1 cellular context compared by ENCODE assay signal in the genomic region with DNA sequence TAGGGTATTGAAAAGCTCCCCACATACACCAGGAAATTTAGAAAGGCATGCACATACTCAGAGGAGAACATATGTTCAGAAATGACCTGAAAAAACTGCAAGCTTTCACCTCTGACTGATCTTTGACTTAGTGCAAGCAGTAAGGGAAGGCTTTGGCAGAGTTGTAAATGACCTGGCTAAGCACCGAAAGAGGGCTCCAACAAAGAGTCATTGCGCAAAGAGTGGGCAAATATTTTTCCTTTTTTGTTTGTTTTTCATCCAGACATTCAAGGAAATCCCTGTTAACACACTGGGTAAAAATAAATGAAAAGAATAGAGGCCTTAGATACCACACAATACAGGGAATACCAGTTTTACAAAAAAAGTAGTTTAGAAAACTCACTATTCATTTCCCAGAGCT.
TF ChIP-seq lines count a peak whose summit lies in the region.

No MANE protein-coding gene starts in this region.

TF ChIP-seq in HepG2, 621 proteins besides CTCF, POLR2A, EP300 and RAD21 (continued from another document and continues in another):
- TF ChIP-seq NKX3-1 (CRISPR knock-in tag; IDR thresholded peaks at IDR 0.05) (no peak), ZSCAN9 (CRISPR knock-in tag; IDR thresholded peaks at IDR 0.05; ENCODE audit: borderline replicate concordance) (peak; percentile 77), RNF2 (conservative IDR thresholded peaks at IDR 0.05; ENCODE audit: low read depth) (no peak), KDM3A (CRISPR knock-in tag; IDR thresholded peaks at IDR 0.05; ENCODE audit: low read depth) (no peak), ELF3 (CRISPR knock-in tag; IDR thresholded peaks at IDR 0.05) (peak; percentile 63), HMGA1 (CRISPR knock-in tag; conservative IDR thresholded peaks at IDR 0.05) (no peak), MBNL3 (CRISPR knock-in tag; conservative IDR thresholded peaks at IDR 0.05) (no peak), ZNF615 (CRISPR knock-in tag; IDR thresholded peaks at IDR 0.05; ENCODE audit: borderline replicate concordance) (no peak), JUND (CRISPR knock-in tag; IDR thresholded peaks at IDR 0.05) (no peak), HNRNPK (IDR thresholded peaks at IDR 0.05; ENCODE audit: low read depth, low read length, poor library complexity, severe bottlenecking) (no peak), ZBTB20 (CRISPR knock-in tag; IDR thresholded peaks at IDR 0.05; ENCODE audit: borderline replicate concordance, low read depth) (no peak), ZNF788 (CRISPR knock-in tag; IDR thresholded peaks at IDR 0.05; ENCODE audit: borderline replicate concordance) (no peak), ZNF709 (CRISPR knock-in tag; IDR thresholded peaks at IDR 0.05) (no peak), ZKSCAN1 (IDR thresholded peaks at IDR 0.05; ENCODE audit: low read length) (no peak), TCF7L2 (IDR thresholded peaks at IDR 0.05; ENCODE audit: low read depth, low read length) (no peak), ZNF749 (CRISPR knock-in tag; IDR thresholded peaks at IDR 0.05; ENCODE audit: borderline replicate concordance) (no peak), ZNF652 (CRISPR knock-in tag; IDR thresholded peaks at IDR 0.05; ENCODE audit: borderline replicate concordance, low read depth) (no peak), ZNF878 (CRISPR knock-in tag; IDR thresholded peaks at IDR 0.05) (no peak), SP1 (IDR thresholded peaks at IDR 0.05) (no peak), SP1 (CRISPR knock-in tag; IDR thresholded peaks at IDR 0.05) (no peak), RARA (CRISPR knock-in tag; IDR thresholded peaks at IDR 0.05) (peak; percentile 88), AGO1 (IDR thresholded peaks at IDR 0.05; ENCODE audit: low read depth, low read length, poor library complexity, severe bottlenecking) (no peak), SSRP1 (CRISPR knock-in tag; IDR thresholded peaks at IDR 0.05) (no peak), PLRG1 (conservative IDR thresholded peaks at IDR 0.05) (no peak), ZNF883 (CRISPR knock-in tag; IDR thresholded peaks at IDR 0.05; ENCODE audit: not compliant biosample characterization) (no peak), TRIM24 (CRISPR knock-in tag; IDR thresholded peaks at IDR 0.05) (no peak), SAFB2 (CRISPR knock-in tag; IDR thresholded peaks at IDR 0.05; ENCODE audit: borderline replicate concordance, low read depth) (no peak), ZNF331 (CRISPR knock-in tag; IDR thresholded peaks at IDR 0.05) (peak; percentile 68; the same call in 1 of the 2 replicates), IRX3 (CRISPR knock-in tag; IDR thresholded peaks at IDR 0.05; ENCODE audit: borderline replicate concordance, low read depth) (no peak), KDM4B (CRISPR knock-in tag; IDR thresholded peaks at IDR 0.05) (no peak), ZNF549 (CRISPR knock-in tag; IDR thresholded peaks at IDR 0.05) (no peak), FOXJ3 (CRISPR knock-in tag; IDR thresholded peaks at IDR 0.05; ENCODE audit: borderline replicate concordance) (peak; percentile 66; the same call in 1 of the 2 replicates), PITX1 (CRISPR knock-in tag; IDR thresholded peaks at IDR 0.05) (peak; percentile 58; the same call in 1 of the 2 replicates), ZNF792 (CRISPR knock-in tag; IDR thresholded peaks at IDR 0.05) (no peak)
- TF ChIP-seq, protein P1, sequence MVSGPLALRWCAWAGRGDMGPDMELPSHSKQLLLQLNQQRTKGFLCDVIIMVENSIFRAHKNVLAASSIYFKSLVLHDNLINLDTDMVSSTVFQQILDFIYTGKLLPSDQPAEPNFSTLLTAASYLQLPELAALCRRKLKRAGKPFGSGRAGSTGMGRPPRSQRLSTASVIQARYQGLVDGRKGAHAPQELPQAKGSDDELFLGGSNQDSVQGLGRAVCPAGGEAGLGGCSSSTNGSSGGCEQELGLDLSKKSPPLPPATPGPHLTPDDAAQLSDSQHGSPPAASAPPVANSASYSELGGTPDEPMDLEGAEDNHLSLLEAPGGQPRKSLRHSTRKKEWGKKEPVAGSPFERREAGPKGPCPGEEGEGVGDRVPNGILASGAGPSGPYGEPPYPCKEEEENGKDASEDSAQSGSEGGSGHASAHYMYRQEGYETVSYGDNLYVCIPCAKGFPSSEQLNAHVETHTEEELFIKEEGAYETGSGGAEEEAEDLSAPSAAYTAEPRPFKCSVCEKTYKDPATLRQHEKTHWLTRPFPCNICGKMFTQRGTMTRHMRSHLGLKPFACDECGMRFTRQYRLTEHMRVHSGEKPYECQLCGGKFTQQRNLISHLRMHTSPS (CRISPR knock-in tag; IDR thresholded peaks at IDR 0.05; ENCODE audit: low read depth) = no peak
- TF ChIP-seq, protein P2, sequence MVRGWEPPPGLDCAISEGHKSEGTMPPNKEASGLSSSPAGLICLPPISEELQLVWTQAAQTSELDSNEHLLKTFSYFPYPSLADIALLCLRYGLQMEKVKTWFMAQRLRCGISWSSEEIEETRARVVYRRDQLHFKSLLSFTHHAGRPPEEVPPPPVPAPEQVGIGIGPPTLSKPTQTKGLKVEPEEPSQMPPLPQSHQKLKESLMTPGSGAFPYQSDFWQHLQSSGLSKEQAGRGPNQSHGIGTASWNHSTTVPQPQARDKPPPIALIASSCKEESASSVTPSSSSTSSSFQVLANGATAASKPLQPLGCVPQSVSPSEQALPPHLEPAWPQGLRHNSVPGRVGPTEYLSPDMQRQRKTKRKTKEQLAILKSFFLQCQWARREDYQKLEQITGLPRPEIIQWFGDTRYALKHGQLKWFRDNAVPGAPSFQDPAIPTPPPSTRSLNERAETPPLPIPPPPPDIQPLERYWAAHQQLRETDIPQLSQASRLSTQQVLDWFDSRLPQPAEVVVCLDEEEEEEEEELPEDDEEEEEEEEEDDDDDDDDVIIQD (CRISPR knock-in tag; IDR thresholded peaks at IDR 0.05; ENCODE audit: low read depth) = 0 out of 2 replicates have a peak, but pooled peaks have one; percentile 29
- TF ChIP-seq, protein P3, sequence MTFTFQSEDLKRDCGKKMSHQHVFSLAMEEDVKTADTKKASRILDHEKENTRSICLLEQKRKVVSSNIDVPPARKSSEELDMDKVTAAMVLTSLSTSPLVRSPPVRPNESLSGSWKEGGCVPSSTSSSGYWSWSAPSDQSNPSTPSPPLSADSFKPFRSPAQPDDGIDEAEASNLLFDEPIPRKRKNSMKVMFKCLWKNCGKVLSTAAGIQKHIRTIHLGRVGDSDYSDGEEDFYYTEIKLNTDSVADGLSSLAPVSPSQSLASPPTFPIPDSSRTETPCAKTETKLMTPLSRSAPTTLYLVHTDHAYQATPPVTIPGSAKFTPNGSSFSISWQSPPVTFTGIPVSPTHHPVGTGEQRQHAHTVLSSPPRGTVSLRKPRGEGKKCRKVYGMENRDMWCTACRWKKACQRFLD (CRISPR knock-in tag; IDR thresholded peaks at IDR 0.05; ENCODE audit: borderline replicate concordance) = no peak
- TF ChIP-seq, protein P4, sequence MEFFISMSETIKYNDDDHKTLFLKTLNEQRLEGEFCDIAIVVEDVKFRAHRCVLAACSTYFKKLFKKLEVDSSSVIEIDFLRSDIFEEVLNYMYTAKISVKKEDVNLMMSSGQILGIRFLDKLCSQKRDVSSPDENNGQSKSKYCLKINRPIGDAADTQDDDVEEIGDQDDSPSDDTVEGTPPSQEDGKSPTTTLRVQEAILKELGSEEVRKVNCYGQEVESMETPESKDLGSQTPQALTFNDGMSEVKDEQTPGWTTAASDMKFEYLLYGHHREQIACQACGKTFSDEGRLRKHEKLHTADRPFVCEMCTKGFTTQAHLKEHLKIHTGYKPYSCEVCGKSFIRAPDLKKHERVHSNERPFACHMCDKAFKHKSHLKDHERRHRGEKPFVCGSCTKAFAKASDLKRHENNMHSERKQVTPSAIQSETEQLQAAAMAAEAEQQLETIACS (CRISPR knock-in tag; IDR thresholded peaks at IDR 0.05) = no peak
- TF ChIP-seq, protein P5, sequence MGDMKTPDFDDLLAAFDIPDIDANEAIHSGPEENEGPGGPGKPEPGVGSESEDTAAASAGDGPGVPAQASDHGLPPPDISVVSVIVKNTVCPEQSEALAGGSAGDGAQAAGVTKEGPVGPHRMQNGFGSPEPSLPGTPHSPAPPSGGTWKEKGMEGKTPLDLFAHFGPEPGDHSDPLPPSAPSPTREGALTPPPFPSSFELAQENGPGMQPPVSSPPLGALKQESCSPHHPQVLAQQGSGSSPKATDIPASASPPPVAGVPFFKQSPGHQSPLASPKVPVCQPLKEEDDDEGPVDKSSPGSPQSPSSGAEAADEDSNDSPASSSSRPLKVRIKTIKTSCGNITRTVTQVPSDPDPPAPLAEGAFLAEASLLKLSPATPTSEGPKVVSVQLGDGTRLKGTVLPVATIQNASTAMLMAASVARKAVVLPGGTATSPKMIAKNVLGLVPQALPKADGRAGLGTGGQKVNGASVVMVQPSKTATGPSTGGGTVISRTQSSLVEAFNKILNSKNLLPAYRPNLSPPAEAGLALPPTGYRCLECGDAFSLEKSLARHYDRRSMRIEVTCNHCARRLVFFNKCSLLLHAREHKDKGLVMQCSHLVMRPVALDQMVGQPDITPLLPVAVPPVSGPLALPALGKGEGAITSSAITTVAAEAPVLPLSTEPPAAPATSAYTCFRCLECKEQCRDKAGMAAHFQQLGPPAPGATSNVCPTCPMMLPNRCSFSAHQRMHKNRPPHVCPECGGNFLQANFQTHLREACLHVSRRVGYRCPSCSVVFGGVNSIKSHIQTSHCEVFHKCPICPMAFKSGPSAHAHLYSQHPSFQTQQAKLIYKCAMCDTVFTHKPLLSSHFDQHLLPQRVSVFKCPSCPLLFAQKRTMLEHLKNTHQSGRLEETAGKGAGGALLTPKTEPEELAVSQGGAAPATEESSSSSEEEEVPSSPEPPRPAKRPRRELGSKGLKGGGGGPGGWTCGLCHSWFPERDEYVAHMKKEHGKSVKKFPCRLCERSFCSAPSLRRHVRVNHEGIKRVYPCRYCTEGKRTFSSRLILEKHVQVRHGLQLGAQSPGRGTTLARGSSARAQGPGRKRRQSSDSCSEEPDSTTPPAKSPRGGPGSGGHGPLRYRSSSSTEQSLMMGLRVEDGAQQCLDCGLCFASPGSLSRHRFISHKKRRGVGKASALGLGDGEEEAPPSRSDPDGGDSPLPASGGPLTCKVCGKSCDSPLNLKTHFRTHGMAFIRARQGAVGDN (CRISPR knock-in tag; IDR thresholded peaks at IDR 0.05) = no peak
- TF ChIP-seq, protein P6, sequence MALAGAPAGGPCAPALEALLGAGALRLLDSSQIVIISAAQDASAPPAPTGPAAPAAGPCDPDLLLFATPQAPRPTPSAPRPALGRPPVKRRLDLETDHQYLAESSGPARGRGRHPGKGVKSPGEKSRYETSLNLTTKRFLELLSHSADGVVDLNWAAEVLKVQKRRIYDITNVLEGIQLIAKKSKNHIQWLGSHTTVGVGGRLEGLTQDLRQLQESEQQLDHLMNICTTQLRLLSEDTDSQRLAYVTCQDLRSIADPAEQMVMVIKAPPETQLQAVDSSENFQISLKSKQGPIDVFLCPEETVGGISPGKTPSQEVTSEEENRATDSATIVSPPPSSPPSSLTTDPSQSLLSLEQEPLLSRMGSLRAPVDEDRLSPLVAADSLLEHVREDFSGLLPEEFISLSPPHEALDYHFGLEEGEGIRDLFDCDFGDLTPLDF (CRISPR knock-in tag; IDR thresholded peaks at IDR 0.05) = no peak
- TF ChIP-seq, protein P7, sequence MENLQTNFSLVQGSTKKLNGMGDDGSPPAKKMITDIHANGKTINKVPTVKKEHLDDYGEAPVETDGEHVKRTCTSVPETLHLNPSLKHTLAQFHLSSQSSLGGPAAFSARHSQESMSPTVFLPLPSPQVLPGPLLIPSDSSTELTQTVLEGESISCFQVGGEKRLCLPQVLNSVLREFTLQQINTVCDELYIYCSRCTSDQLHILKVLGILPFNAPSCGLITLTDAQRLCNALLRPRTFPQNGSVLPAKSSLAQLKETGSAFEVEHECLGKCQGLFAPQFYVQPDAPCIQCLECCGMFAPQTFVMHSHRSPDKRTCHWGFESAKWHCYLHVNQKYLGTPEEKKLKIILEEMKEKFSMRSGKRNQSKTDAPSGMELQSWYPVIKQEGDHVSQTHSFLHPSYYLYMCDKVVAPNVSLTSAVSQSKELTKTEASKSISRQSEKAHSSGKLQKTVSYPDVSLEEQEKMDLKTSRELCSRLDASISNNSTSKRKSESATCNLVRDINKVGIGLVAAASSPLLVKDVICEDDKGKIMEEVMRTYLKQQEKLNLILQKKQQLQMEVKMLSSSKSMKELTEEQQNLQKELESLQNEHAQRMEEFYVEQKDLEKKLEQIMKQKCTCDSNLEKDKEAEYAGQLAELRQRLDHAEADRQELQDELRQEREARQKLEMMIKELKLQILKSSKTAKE (CRISPR knock-in tag; IDR thresholded peaks at IDR 0.05; ENCODE audit: borderline replicate concordance) = no peak
- TF ChIP-seq, protein P8, sequence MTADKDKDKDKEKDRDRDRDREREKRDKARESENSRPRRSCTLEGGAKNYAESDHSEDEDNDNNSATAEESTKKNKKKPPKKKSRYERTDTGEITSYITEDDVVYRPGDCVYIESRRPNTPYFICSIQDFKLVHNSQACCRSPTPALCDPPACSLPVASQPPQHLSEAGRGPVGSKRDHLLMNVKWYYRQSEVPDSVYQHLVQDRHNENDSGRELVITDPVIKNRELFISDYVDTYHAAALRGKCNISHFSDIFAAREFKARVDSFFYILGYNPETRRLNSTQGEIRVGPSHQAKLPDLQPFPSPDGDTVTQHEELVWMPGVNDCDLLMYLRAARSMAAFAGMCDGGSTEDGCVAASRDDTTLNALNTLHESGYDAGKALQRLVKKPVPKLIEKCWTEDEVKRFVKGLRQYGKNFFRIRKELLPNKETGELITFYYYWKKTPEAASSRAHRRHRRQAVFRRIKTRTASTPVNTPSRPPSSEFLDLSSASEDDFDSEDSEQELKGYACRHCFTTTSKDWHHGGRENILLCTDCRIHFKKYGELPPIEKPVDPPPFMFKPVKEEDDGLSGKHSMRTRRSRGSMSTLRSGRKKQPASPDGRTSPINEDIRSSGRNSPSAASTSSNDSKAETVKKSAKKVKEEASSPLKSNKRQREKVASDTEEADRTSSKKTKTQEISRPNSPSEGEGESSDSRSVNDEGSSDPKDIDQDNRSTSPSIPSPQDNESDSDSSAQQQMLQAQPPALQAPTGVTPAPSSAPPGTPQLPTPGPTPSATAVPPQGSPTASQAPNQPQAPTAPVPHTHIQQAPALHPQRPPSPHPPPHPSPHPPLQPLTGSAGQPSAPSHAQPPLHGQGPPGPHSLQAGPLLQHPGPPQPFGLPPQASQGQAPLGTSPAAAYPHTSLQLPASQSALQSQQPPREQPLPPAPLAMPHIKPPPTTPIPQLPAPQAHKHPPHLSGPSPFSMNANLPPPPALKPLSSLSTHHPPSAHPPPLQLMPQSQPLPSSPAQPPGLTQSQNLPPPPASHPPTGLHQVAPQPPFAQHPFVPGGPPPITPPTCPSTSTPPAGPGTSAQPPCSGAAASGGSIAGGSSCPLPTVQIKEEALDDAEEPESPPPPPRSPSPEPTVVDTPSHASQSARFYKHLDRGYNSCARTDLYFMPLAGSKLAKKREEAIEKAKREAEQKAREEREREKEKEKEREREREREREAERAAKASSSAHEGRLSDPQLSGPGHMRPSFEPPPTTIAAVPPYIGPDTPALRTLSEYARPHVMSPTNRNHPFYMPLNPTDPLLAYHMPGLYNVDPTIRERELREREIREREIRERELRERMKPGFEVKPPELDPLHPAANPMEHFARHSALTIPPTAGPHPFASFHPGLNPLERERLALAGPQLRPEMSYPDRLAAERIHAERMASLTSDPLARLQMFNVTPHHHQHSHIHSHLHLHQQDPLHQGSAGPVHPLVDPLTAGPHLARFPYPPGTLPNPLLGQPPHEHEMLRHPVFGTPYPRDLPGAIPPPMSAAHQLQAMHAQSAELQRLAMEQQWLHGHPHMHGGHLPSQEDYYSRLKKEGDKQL (CRISPR knock-in tag; IDR thresholded peaks at IDR 0.05; ENCODE audit: low read depth) = 0 out of 2 replicates have a peak, but pooled peaks have one; percentile 22
- TF ChIP-seq, protein P9, sequence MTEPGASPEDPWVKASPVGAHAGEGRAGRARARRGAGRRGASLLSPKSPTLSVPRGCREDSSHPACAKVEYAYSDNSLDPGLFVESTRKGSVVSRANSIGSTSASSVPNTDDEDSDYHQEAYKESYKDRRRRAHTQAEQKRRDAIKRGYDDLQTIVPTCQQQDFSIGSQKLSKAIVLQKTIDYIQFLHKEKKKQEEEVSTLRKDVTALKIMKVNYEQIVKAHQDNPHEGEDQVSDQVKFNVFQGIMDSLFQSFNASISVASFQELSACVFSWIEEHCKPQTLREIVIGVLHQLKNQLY (CRISPR knock-in tag; IDR thresholded peaks at IDR 0.05) = no peak
